In the genomic region with DNA sequence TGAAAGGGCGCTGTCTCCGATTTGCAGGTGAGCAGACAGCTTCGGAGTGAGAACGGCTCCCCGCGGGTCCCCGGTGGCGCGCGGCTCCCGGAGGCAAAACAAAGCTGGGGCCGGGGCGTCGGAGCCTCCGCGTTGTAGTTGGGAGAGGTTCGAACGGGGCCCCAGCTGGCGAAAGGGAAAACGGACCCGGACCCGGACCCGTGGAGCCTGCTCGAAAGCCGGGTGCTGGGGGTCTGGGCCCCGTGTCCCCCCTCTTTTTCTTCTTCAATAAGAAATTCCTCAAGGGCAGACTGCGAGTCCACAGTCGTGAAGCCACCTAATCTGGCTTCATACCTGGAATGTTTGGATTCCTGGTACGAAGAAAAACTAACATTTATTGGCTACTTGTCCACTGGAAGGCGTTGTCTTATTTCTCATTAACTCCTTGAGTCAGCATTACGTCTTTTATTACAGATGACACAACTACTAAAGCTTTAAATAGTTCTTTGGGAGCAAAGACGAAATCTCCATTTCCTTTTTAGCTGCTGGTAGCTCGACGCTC, we compare ENCODE assay signal across 8 cellular contexts. TPM values are rescaled to one million over a fixed set of nuclear protein-coding genes. Genes with fewer than 3 reads are reported as not detected.
DNase-seq lines count a peak whose midpoint lies in the region; ATAC-seq, FAIRE-seq and TF ChIP-seq lines count a peak whose summit lies in the region.

No MANE protein-coding gene starts in this region.

- H3K9ac ChIP-seq in SK-N-SH (peak overlapping the region; percentile 79), skeletal muscle satellite cell (ENCODE audit: low read depth, low read length) (peak overlapping the region; percentile 95)

- H4K20me1 ChIP-seq in SK-N-SH (ENCODE audit: insufficient read depth): no peaks in the 10 kb centered on the region

- DNase-seq in AG08396 (ENCODE audit: low spot score): peak; percentile 35
- DNase-seq in HFFc6: peak; percentile 49
- peak; percentile 54 for DNase-seq in SK-N-SH
- peak in 22 of 61 donors; percentile 9 to 70 (median 42) for DNase-seq in caudate nucleus (lab: John Stamatoyannopoulos, UW)
- peak; percentile 47 for DNase-seq in iris pigment epithelial cell (ENCODE audit: low read depth)
- DNase-seq in GM12891 (ENCODE audit: insufficient read length, low spot score): no peak

- H3K4me1 ChIP-seq in SK-N-SH (ENCODE audit: control insufficient read depth in 1 of 2, insufficient read depth in 2 of 2, low read depth in 1 of 2, low read length in 1 of 2) (peaks cover 0 to 12% of the 10 kb centered on the region in 2 experiments; a peak in 2 of 4 replicates), skeletal muscle satellite cell (ENCODE audit: control insufficient read depth, insufficient read depth, low read length) (peaks cover 12% of the 10 kb centered on the region)

- H3K4me2 ChIP-seq in SK-N-SH (peak overlapping the region; percentile 78), skeletal muscle satellite cell (ENCODE audit: low read length) (peak overlapping the region; percentile 91)

- H3F3A ChIP-seq in SK-N-SH (replicated peaks; ENCODE audit: insufficient read depth): peaks cover 11% of the 10 kb centered on the region

- FAIRE-seq in GM12891 (lab: Jason Lieb, UNC): no peak

- no peak; the same call in 1 of the 2 replicates for TF ChIP-seq CTCF in HFFc6 (IDR thresholded peaks at IDR 0.05)
- TF ChIP-seq CTCF in SK-N-SH (IDR thresholded peaks at IDR 0.05): no peak

- H3K9me2 ChIP-seq in SK-N-SH: no peaks in the 10 kb centered on the region

- H3K4me1 Mint-ChIP-seq in HFFc6 (ENCODE audit: low read depth): peaks cover 46% of the 10 kb centered on the region

- H3K27ac ChIP-seq in SK-N-SH (ENCODE audit: low read depth in 2 of 2, low read length in 1 of 2): peak overlapping the region; percentile 92 to 99
- H3K27ac ChIP-seq in caudate nucleus (ENCODE audit: low read depth, low read length): peak overlapping the region; percentile 98

- H3K4me3 ChIP-seq in SK-N-SH (ENCODE audit: low read depth in 2 of 2, low read length in 1 of 2): peak overlapping the region; percentile 81 to 96
- H3K4me3 ChIP-seq in skeletal muscle satellite cell (ENCODE audit: low read length): peak overlapping the region; percentile 96

- CTCF ChIA-PET in SK-N-SH (lab: Yijun Ruan, JAX): interaction anchor here (0.7 to 1.1 kb wide), 4 partner anchors 8 to 82 kb away, joined by 3 to 5 read pairs (median 3); no protein-coding TSS in a partner anchor

- no peaks in the 10 kb centered on the region; the same call in none of the 2 replicates for H3K27me3 Mint-ChIP-seq in HFFc6 (ENCODE audit: insufficient read depth)

- H3K36me3 ChIP-seq in SK-N-SH (replicated peaks in 1 of 2; ENCODE audit: control insufficient read depth in 1 of 2, insufficient read depth in 2 of 2, low read length in 1 of 2) (peaks cover 0 to 2% of the 10 kb centered on the region in 2 experiments), skeletal muscle satellite cell (ENCODE audit: insufficient read depth, low read length) (no peaks in the 10 kb centered on the region)

- peaks cover 34% of the 10 kb centered on the region for H3K79me2 ChIP-seq in SK-N-SH (ENCODE audit: insufficient read depth)

- H3K36me3 Mint-ChIP-seq in HFFc6 (ENCODE audit: low read depth): peaks cover 7% of the 10 kb centered on the region

- H3K27me3 ChIP-seq in SK-N-SH (ENCODE audit: insufficient read depth) (no peaks in the 10 kb centered on the region), skeletal muscle satellite cell (ENCODE audit: control insufficient read depth, insufficient read depth, low read length) (peaks cover 19% of the 10 kb centered on the region)

- no peak for ATAC-seq in HG02870 (IDR thresholded peaks at IDR 0.05; ENCODE audit: unreplicated experiment)

- POLR2A ChIA-PET in SK-N-SH (lab: Yijun Ruan, JAX): interaction anchor here (0.8 kb wide), 1 partner anchor 687 kb away, joined by 3 read pairs; the partner anchor contains the start of gene PAN3

- peak overlapping the region; percentile 77 for H3K27ac Mint-ChIP-seq in HFFc6

- no peaks in the 10 kb centered on the region for H3K9me3 Mint-ChIP-seq in HFFc6

- no peak for TF ChIP-seq POLR2A in GM12891 (IDR thresholded peaks at IDR 0.05; ENCODE audit: low read depth, low read length)

- peak overlapping the region; percentile 94 for H3K4me3 Mint-ChIP-seq in HFFc6

- TF ChIP-seq EP300 in SK-N-SH (IDR thresholded peaks at IDR 0.05; ENCODE audit: borderline replicate concordance in 1 of 2, low read depth in 1 of 2, low read length in 1 of 2): no peak

- WGBS in SK-N-SH (ENCODE audit: low lambda C conversion rate): 4% methylated on average over 26 of the region's 34 CpGs

- TF ChIP-seq RAD21 in SK-N-SH (IDR thresholded peaks at IDR 0.05; ENCODE audit: low read length): no peak

- H3K9me3 ChIP-seq in SK-N-SH: no peaks in the 10 kb centered on the region
- no peaks in the 10 kb centered on the region for H3K9me3 ChIP-seq in skeletal muscle satellite cell (replicated peaks; ENCODE audit: low read length)

- peak overlapping the region; percentile 95 for H2AFZ ChIP-seq in SK-N-SH (ENCODE audit: low read depth)

TF ChIP-seq in SK-N-SH, 30 proteins besides CTCF, POLR2A, EP300 and RAD21 (continues in another document):
- TF ChIP-seq TEAD4 (IDR thresholded peaks at IDR 0.05; ENCODE audit: borderline replicate concordance, insufficient read depth): no peak
- no peak for TF ChIP-seq ZBTB33 (IDR thresholded peaks at IDR 0.05; ENCODE audit: borderline replicate concordance, low read depth)
- no peak for TF ChIP-seq RFX5 (IDR thresholded peaks at IDR 0.05; ENCODE audit: low read length)
- no peak for TF ChIP-seq MXI1 (IDR thresholded peaks at IDR 0.05; ENCODE audit: low read depth, low read length)
- TF ChIP-seq RXRA (IDR thresholded peaks at IDR 0.05; ENCODE audit: borderline replicate concordance, low read depth): no peak

TF ChIP-seq in GM12891, 5 proteins besides CTCF, POLR2A, EP300 and RAD21:
- no peak for TF ChIP-seq PAX5 (IDR thresholded peaks at IDR 0.05; ENCODE audit: insufficient read depth, low read length, severe bottlenecking)
- TF ChIP-seq TAF1 (IDR thresholded peaks at IDR 0.05; ENCODE audit: low read depth, low read length): no peak
- TF ChIP-seq POU2F2 (IDR thresholded peaks at IDR 0.05; ENCODE audit: low read depth, low read length): no peak

RNA-seq across cellular contexts. Expression of gene MTIF3, which starts 0.6 kb away (rescaled TPM):
- total RNA-seq in HFFc6 (2021; fragmentation: NEBNext Ultra II Directional; extraction: Animal tissue kit (Norgen Biotek cat#: 25700)): 10 to 100 TPM; 26.4 to 39.4 (median 33.2) TPM
- 29.5 and 35.6 TPM in 2 replicates for polyA plus RNA-seq in SK-N-SH (2012; rRNA removed)
- polyA plus RNA-seq in SK-N-SH (2012; cell fraction: cytosol; rRNA removed): 36.4 and 56.6 TPM in 2 replicates
- polyA plus RNA-seq in SK-N-SH (2012; cell fraction: nucleus; rRNA removed): 42.6 and 50.7 TPM in 2 replicates
- 56.0 and 56.8 TPM in 2 replicates for total RNA-seq in skeletal muscle satellite cell (2012; rRNA removed)
- polyA plus RNA-seq in GM12891 (2012; ENCODE audit: low read depth, missing spikeins): 39.7 TPM

RNA-seq across cellular contexts. Expression of gene GTF3A, which starts 26.6 kb away (rescaled TPM):
- 10 to 100 TPM; 70.8 to 81.2 (median 75.0) TPM for total RNA-seq in HFFc6 (2021; fragmentation: NEBNext Ultra II Directional; extraction: Animal tissue kit (Norgen Biotek cat#: 25700))
- polyA plus RNA-seq in SK-N-SH (2012; rRNA removed): 57.1 and 75.4 TPM in 2 replicates
- 113 and 132 TPM in 2 replicates for polyA plus RNA-seq in SK-N-SH (2012; cell fraction: cytosol; rRNA removed)
- 32.3 and 39.3 TPM in 2 replicates for polyA plus RNA-seq in SK-N-SH (2012; cell fraction: nucleus; rRNA removed)
- 162 and 195 TPM in 2 replicates for total RNA-seq in skeletal muscle satellite cell (2012; rRNA removed)
- 119 TPM for polyA plus RNA-seq in GM12891 (2012; ENCODE audit: low read depth, missing spikeins)
